ENCODE assay signal across 1 cellular context in genomic region chr2:100513650-100514049, GRCh38.
A peak's percentile ranks its signal among the peaks of the same experiment; 100 is the strongest.
TF ChIP-seq lines count a peak whose summit lies in the region.

No MANE protein-coding gene starts in this region.

TF ChIP-seq in K562, 482 proteins besides CTCF, POLR2A, EP300 and RAD21 (continued from another document and continues in another):
- TF ChIP-seq ESRRA (IDR thresholded peaks at IDR 0.05; ENCODE audit: borderline replicate concordance, low read depth) (0 out of 2 replicates have a peak, but pooled peaks have one; percentile 13), ZNF143 (CRISPR knock-in tag; IDR thresholded peaks at IDR 0.05) (no peak), YBX1 (IDR thresholded peaks at IDR 0.05) (no peak), EZH2 (IDR thresholded peaks at IDR 0.05; ENCODE audit: borderline replicate concordance, low read depth, low read length) (no peak), LEF1 (IDR thresholded peaks at IDR 0.05) (peak; percentile 56), ZFP1 (CRISPR knock-in tag; IDR thresholded peaks at IDR 0.05) (no peak), GTF2F1 (IDR thresholded peaks at IDR 0.05; ENCODE audit: low read depth, low read length) (no peak), ZBTB49 (CRISPR knock-in tag; IDR thresholded peaks at IDR 0.05; ENCODE audit: borderline replicate concordance) (no peak), SRSF7 (optimal IDR thresholded peaks at IDR 0.05; ENCODE audit: low read depth, low read length) (no peak), MIER1 (IDR thresholded peaks at IDR 0.05; ENCODE audit: low read depth) (no peak), ZNF445 (CRISPR knock-in tag; IDR thresholded peaks at IDR 0.05; ENCODE audit: low read depth) (no peak), ZNF551 (CRISPR knock-in tag; IDR thresholded peaks at IDR 0.05) (no peak), HLTF (IDR thresholded peaks at IDR 0.05) (no peak), NFYB (IDR thresholded peaks at IDR 0.05; ENCODE audit: extremely low read depth, insufficient read length) (no peak), NR2C1 (IDR thresholded peaks at IDR 0.05) (no peak), NR2C1 (tag; IDR thresholded peaks at IDR 0.05) (no peak), ZNF717 (CRISPR knock-in tag; IDR thresholded peaks at IDR 0.05) (no peak), ZNF76 (CRISPR knock-in tag; IDR thresholded peaks at IDR 0.05; ENCODE audit: borderline replicate concordance) (no peak), SMAD1 (IDR thresholded peaks at IDR 0.05; ENCODE audit: low read depth, low read length, partially characterized antibody) (no peak), BACH1 (tag; IDR thresholded peaks at IDR 0.05) (peak; percentile 63; the same call in 1 of the 2 replicates), GATAD2B (IDR thresholded peaks at IDR 0.05; ENCODE audit: borderline replicate concordance) (peak; percentile 53; the same call in 1 of the 2 replicates), KAT8 (IDR thresholded peaks at IDR 0.05; ENCODE audit: low read depth) (no peak), ZNF561 (CRISPR knock-in tag; conservative IDR thresholded peaks at IDR 0.05) (no peak), NEUROD1 (IDR thresholded peaks at IDR 0.05; ENCODE audit: borderline replicate concordance, low read depth, low read length, partially characterized antibody) (no peak), PCBP1 (IDR thresholded peaks at IDR 0.05; ENCODE audit: low read depth, low read length, poor library complexity, severe bottlenecking) (no peak), RBM25 (IDR thresholded peaks at IDR 0.05; ENCODE audit: low read depth, low read length, severe bottlenecking) (no peak), ASH1L (IDR thresholded peaks at IDR 0.05; ENCODE audit: borderline replicate concordance, low read depth, partially characterized antibody) (no peak), RBM17 (IDR thresholded peaks at IDR 0.05; ENCODE audit: borderline replicate concordance, low read depth, low read length) (no peak), TCF7L2 (IDR thresholded peaks at IDR 0.05; ENCODE audit: low read depth, low read length) (no peak), NFIC (IDR thresholded peaks at IDR 0.05) (peak; percentile 80), ZMIZ1 (IDR thresholded peaks at IDR 0.05; ENCODE audit: low read depth in 2 of 2, low read length in 2 of 2) (peak in 1 of 2 experiments; percentile 64; a peak in 1 of 4 replicates), ZNF395 (CRISPR knock-in tag; IDR thresholded peaks at IDR 0.05) (no peak), SMARCA4 (IDR thresholded peaks at IDR 0.05) (peak; percentile 90), KLF6 (CRISPR knock-in tag; IDR thresholded peaks at IDR 0.05; ENCODE audit: borderline replicate concordance) (no peak), VEZF1 (CRISPR knock-in tag; IDR thresholded peaks at IDR 0.05) (0 out of 2 replicates have a peak, but pooled peaks have one; percentile 24), NR4A1 (CRISPR knock-in tag; IDR thresholded peaks at IDR 0.05) (no peak), NR4A1 (tag; IDR thresholded peaks at IDR 0.05) (no peak), ZNF174 (CRISPR knock-in tag; IDR thresholded peaks at IDR 0.05) (no peak)
- TF ChIP-seq, protein P1, sequence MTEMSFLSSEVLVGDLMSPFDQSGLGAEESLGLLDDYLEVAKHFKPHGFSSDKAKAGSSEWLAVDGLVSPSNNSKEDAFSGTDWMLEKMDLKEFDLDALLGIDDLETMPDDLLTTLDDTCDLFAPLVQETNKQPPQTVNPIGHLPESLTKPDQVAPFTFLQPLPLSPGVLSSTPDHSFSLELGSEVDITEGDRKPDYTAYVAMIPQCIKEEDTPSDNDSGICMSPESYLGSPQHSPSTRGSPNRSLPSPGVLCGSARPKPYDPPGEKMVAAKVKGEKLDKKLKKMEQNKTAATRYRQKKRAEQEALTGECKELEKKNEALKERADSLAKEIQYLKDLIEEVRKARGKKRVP (CRISPR knock-in tag; IDR thresholded peaks at IDR 0.05) = no peak
- TF ChIP-seq, protein P2, sequence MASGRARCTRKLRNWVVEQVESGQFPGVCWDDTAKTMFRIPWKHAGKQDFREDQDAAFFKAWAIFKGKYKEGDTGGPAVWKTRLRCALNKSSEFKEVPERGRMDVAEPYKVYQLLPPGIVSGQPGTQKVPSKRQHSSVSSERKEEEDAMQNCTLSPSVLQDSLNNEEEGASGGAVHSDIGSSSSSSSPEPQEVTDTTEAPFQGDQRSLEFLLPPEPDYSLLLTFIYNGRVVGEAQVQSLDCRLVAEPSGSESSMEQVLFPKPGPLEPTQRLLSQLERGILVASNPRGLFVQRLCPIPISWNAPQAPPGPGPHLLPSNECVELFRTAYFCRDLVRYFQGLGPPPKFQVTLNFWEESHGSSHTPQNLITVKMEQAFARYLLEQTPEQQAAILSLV (tag; IDR thresholded peaks at IDR 0.05) = no peak
- TF ChIP-seq, protein P3, sequence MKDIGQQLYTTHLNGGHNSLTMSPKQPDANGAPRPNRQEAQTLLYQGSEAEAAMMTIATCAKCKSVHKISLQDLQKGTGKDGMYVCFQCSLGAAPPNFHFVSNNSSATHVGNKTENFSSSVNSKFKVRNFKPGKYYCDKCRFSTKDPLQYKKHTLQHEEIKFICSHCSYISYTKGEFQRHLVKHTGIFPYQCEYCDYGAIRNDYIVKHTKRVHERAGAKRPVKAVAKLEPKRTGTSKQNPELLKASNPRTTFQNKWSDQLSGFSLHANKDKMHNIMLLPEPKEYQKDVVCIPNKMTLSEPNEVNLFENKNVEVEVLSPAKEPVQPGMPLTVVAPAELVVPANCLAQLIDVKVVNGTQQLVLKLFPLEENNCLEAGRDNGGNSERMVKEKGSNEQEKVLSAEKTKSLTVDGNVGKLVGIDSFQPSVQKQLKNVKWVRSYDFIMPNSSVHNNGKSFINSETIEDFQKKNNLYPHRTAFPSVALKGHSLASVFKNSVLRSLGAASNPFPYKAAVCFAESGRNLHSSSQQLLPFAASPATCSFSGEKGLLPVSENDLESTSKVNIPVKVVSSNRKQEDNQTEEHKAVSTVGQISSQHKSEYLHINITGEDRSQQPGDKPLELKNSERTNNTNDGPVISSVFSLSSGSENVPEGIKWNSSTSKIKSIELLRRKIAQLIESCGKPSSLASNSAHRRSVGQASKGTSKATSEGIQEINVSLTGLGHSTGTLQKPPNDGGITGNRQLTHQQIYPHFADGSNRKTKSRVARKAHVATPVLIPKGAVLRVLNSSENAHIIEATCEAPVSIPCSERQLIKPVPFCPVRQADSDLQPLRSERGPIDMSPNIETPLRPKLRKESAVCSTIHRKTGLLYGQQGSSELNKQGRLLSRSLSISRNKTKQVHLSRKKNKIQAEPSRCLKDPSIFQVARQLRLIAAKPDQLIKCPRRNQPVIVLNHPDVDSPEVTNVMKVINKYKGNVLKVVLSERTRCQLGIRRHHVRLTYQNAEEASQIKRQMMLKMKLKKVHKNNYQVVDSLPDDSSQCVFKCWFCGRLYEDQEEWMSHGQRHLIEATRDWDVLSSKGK (CRISPR knock-in tag; IDR thresholded peaks at IDR 0.05) = no peak
- TF ChIP-seq, protein P4, sequence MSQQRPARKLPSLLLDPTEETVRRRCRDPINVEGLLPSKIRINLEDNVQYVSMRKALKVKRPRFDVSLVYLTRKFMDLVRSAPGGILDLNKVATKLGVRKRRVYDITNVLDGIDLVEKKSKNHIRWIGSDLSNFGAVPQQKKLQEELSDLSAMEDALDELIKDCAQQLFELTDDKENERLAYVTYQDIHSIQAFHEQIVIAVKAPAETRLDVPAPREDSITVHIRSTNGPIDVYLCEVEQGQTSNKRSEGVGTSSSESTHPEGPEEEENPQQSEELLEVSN (IDR thresholded peaks at IDR 0.05; ENCODE audit: borderline replicate concordance in 1 of 2, extremely low read depth in 1 of 2, insufficient read depth in 1 of 2, insufficient read length in 1 of 2, low read depth in 1 of 2, low read length in 1 of 2, poor library complexity in 1 of 2, severe bottlenecking in 1 of 2) = no peak
- TF ChIP-seq, protein P5, sequence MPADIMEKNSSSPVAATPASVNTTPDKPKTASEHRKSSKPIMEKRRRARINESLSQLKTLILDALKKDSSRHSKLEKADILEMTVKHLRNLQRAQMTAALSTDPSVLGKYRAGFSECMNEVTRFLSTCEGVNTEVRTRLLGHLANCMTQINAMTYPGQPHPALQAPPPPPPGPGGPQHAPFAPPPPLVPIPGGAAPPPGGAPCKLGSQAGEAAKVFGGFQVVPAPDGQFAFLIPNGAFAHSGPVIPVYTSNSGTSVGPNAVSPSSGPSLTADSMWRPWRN (IDR thresholded peaks at IDR 0.05; ENCODE audit: low read depth) = no peak
- TF ChIP-seq, protein P6, sequence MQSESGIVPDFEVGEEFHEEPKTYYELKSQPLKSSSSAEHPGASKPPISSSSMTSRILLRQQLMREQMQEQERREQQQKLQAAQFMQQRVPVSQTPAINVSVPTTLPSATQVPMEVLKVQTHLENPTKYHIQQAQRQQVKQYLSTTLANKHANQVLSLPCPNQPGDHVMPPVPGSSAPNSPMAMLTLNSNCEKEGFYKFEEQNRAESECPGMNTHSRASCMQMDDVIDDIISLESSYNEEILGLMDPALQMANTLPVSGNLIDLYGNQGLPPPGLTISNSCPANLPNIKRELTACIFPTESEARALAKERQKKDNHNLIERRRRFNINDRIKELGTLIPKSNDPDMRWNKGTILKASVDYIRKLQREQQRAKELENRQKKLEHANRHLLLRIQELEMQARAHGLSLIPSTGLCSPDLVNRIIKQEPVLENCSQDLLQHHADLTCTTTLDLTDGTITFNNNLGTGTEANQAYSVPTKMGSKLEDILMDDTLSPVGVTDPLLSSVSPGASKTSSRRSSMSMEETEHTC (IDR thresholded peaks at IDR 0.05) = no peak
